In genomic region chr9:14203366-14204056, GRCh38 we compare ENCODE assay signal across 11 cellular contexts.
DNase-seq lines count a peak whose midpoint lies in the region; ATAC-seq, FAIRE-seq and TF ChIP-seq lines count a peak whose summit lies in the region.
"Had no signal": no experiment of that assay in that cellular context is flagged by ENCODE, and none has a peak within 500 bp of the region (broad histone marks: within the 10 kb centered on the region; RNA-seq: fewer than 3 reads in every experiment).

No MANE protein-coding gene starts in this region.

- FAIRE-seq in small intestine (lab: Jason Lieb, UNC), result no peak
- FAIRE-seq: frontal cortex had no signal

- H3K36me3 Mint-ChIP-seq in WTC11, result no peaks in the 10 kb centered on the region; the same call in 1 of the 2 replicates

- no peak for TF ChIP-seq CTCF in WTC11 (IDR thresholded peaks at IDR 0.05)

- H3K27me3 Mint-ChIP-seq in WTC11 (ENCODE audit: low read depth), result no peaks in the 10 kb centered on the region

- POLR2A ChIA-PET in WTC11 (lab: Charles Lee), result no interaction called here

- H3K27me3 ChIP-seq in small intestine (ENCODE audit: control insufficient read depth in 2 of 2, insufficient read depth in 2 of 2, low read length in 2 of 2), result no peaks in the 10 kb centered on the region

- H3K4me1 ChIP-seq in small intestine (ENCODE audit: control insufficient read depth in 2 of 2, insufficient read depth in 1 of 2, low read depth in 1 of 2, low read length in 1 of 2), result peaks cover 4 to 5% of the 10 kb centered on the region in 2 donors

- no peak overlapping the region for H3K27ac Mint-ChIP-seq in WTC11

- no peaks in the 10 kb centered on the region for H3K36me3 ChIP-seq in small intestine (ENCODE audit: control insufficient read depth in 2 of 2, insufficient read depth in 2 of 2, low read length in 2 of 2)

- no peaks in the 10 kb centered on the region for H3K9me3 Mint-ChIP-seq in WTC11

- peak overlapping the region in 1 of 2 donors; percentile 14 for H3K4me3 ChIP-seq in small intestine (ENCODE audit: low read depth in 1 of 2, low read length in 2 of 2)

- DNase-seq in LoVo (ENCODE audit: low spot score) (peak; percentile 56), cerebellum (ENCODE audit: low spot score) (peak; percentile 80), left lobe of liver (ENCODE audit: low spot score) (peak; percentile 92), small intestine (peak; percentile 83), hepatic stellate cell (ENCODE audit: low spot score) (no peak), WTC11 (ENCODE audit: low spot score) (no peak), NCI-H128 (lab: John Stamatoyannopoulos, UW; ENCODE audit: unreplicated experiment) (no peak)
- no peak for DNase-seq in stimulated activated CD8-positive, alpha-beta memory T cell treated with anti-CD3 and anti-CD28 coated beads, Interleukin-4, amount 100 ng/mL, for 48 hours
- DNase-seq: activated CD8-positive, alpha-beta memory T cell treated with anti-CD3 and anti-CD28 coated beads, Interleukin-2, amount 50 U/mL, for 48 hours; PC-3 had no signal

- ATAC-seq in left lobe of liver, result peak; percentile 84
- ATAC-seq in WTC11, result no peak
- ATAC-seq: PC-3 had no signal

- peaks cover 16% of the 10 kb centered on the region for H3K4me1 Mint-ChIP-seq in WTC11

- peak overlapping the region; percentile 57 to 86 for H3K27ac ChIP-seq in small intestine (ENCODE audit: low read depth in 1 of 2, low read length in 1 of 2)

- WGBS in small intestine, 3 donors, result 13 to 30% (median 20%) methylated on average over 12 of the region's 12 CpGs

- H3K9me3 ChIP-seq in small intestine (ENCODE audit: control insufficient read depth, low read depth), result no peaks in the 10 kb centered on the region

- CTCF ChIA-PET in WTC11 (lab: Charles Lee), result no interaction called here

- H3K4me3 Mint-ChIP-seq in WTC11, result no peak overlapping the region

TF ChIP-seq in WTC11, 78 proteins besides CTCF, POLR2A, EP300 and RAD21:
- no peak for TF ChIP-seq HMGXB4 (CRISPR knock-in tag; IDR thresholded peaks at IDR 0.05)

Comparison
In these comparisons a context has a peak if more than half of its experiments do, and no peak if none do; other contexts are left out.
1. DNase-seq: peak in LoVo (single experiment), cerebellum (single experiment), left lobe of liver (single experiment) and small intestine (single experiment); none in hepatic stellate cell (single experiment), WTC11 (single experiment), stimulated activated CD8-positive, alpha-beta memory T cell treated with anti-CD3 and anti-CD28 coated beads, Interleukin-4, amount 100 ng/mL, for 48 hours (single experiment) and NCI-H128 (single experiment).